In genomic region chr1:7510389-7510931, GRCh38 we compare ENCODE assay signal across 2 cellular contexts.
TF ChIP-seq lines count a peak whose summit lies in the region.

No MANE protein-coding gene starts in this region.

TF ChIP-seq in A549, 52 proteins besides CTCF, POLR2A, EP300 and RAD21:
- no peak for TF ChIP-seq MYC (IDR thresholded peaks at IDR 0.05; ENCODE audit: borderline replicate concordance, low read length)

TF ChIP-seq in IMR-90, 13 proteins besides CTCF, POLR2A, EP300 and RAD21:
- no peak for TF ChIP-seq SMC3 (IDR thresholded peaks at IDR 0.05; ENCODE audit: low read depth, low read length)
- TF ChIP-seq ELK1 (IDR thresholded peaks at IDR 0.05; ENCODE audit: borderline replicate concordance, low read depth, low read length), result no peak
- TF ChIP-seq RCOR1 (IDR thresholded peaks at IDR 0.05; ENCODE audit: insufficient replicate concordance, low read length), result no peak
- no peak for TF ChIP-seq MXI1 (IDR thresholded peaks at IDR 0.05; ENCODE audit: borderline replicate concordance, low read depth, low read length)
- no peak for TF ChIP-seq CHD1 (IDR thresholded peaks at IDR 0.05; ENCODE audit: low read depth, low read length)
- no peak for TF ChIP-seq NFE2L2 (IDR thresholded peaks at IDR 0.05; ENCODE audit: low read depth, low read length)
- no peak for TF ChIP-seq FOS (IDR thresholded peaks at IDR 0.05; ENCODE audit: low read depth, low read length)
- no peak for TF ChIP-seq MAFK (IDR thresholded peaks at IDR 0.05; ENCODE audit: low read depth, low read length)
- no peak for TF ChIP-seq BHLHE40 (IDR thresholded peaks at IDR 0.05; ENCODE audit: low read depth, low read length)
- TF ChIP-seq RFX5 (IDR thresholded peaks at IDR 0.05; ENCODE audit: low read depth, low read length), result no peak
- no peak for TF ChIP-seq USF2 (IDR thresholded peaks at IDR 0.05; ENCODE audit: low read depth, low read length)
- TF ChIP-seq CEBPB (IDR thresholded peaks at IDR 0.05; ENCODE audit: low read depth, low read length), result no peak
- TF ChIP-seq MAZ (IDR thresholded peaks at IDR 0.05; ENCODE audit: borderline replicate concordance, low read depth, low read length), result no peak
